ENCODE assay signal across 23 cellular contexts in the genomic region with DNA sequence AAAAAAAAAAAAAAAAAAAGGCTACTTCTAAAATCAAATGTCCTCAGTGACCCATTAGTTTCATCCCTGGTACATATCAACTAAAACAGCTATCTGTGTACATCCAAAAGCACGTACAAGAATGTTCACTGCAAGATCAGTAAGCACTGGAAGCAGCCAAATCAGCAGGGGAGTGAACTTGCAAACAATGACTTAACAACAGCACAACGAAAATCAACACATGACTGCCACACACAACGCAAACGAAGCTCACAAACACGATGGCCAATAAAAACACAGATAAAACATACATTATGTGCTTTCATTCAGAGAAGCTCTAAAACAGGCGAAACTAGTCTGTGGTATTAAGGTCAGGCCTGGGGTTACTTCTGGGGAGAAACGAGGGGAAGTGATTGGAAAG.
DNase-seq lines count a peak whose midpoint lies in the region; ATAC-seq and TF ChIP-seq lines count a peak whose summit lies in the region.
"Had no signal": no experiment of that assay in that cellular context is flagged by ENCODE, and none has a peak within 500 bp of the region (broad histone marks: within the 10 kb centered on the region; RNA-seq: fewer than 3 reads in every experiment).

No MANE protein-coding gene starts in this region.

- CTCF ChIA-PET in CD8-positive, alpha-beta T cell (lab: Charles Lee), result interaction anchor here (1.0 to 5.1 kb wide), 10 partner anchors 9 to 127 kb away, joined by 3 to 30 read pairs (median 4); no protein-coding TSS in a partner anchor
- CTCF ChIA-PET in A673 (lab: Charles Lee), result no interaction called here

- intact Hi-C loops in CD8-positive, alpha-beta T cell (cut with DNase I, micrococcal nuclease), result no loop called here
- intact Hi-C loops in A673 (cut with micrococcal nuclease; ENCODE audit: unreplicated experiment), result loop anchor here (5.0 to 10.0 kb wide), 2 partner anchors 41 to 46 kb away; no protein-coding TSS in a partner anchor

- no TSS peak for BruUV-seq in A673 (replicated peaks; lab: Mats Ljungman, UMichigan)

- no peaks in the 10 kb centered on the region for H3K9me3 Mint-ChIP-seq in T-helper 2 cell treated with Interferon-gamma antibody and Interleukin-4, amounts not matched to agents 5 μg/mL and 100 μg/mL, for 36 hours
- H3K9me3 Mint-ChIP-seq in CD8-positive, alpha-beta T cell, result no peaks in the 10 kb centered on the region
- H3K9me3 Mint-ChIP-seq in activated T-helper 17 cell treated with anti-CD3 and anti-CD28 coated beads, Interleukin-2, amount 50 U/mL, for 72 hours, result no peaks in the 10 kb centered on the region
- H3K9me3 Mint-ChIP-seq in naive B cell, result no peaks in the 10 kb centered on the region
- H3K9me3 Mint-ChIP-seq: dendritic cell treated with granulocyte-macrophage colony-stimulating factor and Interleukin-4, amounts not matched to agents 40 ng/mL and 50 ng/mL, for 4 days had no signal

- TF ChIP-seq CTCF in CD8-positive, alpha-beta T cell (IDR thresholded peaks at IDR 0.05), result no peak
- no peak for TF ChIP-seq CTCF in A673 (conservative IDR thresholded peaks at IDR 0.05; ENCODE audit: low read depth, low read length)

- peak overlapping the region; percentile 51 for H3K27ac Mint-ChIP-seq in T-helper 2 cell treated with Interferon-gamma antibody and Interleukin-4, amounts not matched to agents 5 μg/mL and 100 μg/mL, for 36 hours
- H3K27ac Mint-ChIP-seq in CD8-positive, alpha-beta T cell, result peak overlapping the region; percentile 84
- H3K27ac Mint-ChIP-seq in activated T-helper 17 cell treated with anti-CD3 and anti-CD28 coated beads, Interleukin-2, amount 50 U/mL, for 72 hours, result peak overlapping the region; percentile 66
- peak overlapping the region in 4 of 6 donors; percentile 11 to 94 (median 63) for H3K27ac Mint-ChIP-seq in naive B cell
- H3K27ac Mint-ChIP-seq: dendritic cell treated with granulocyte-macrophage colony-stimulating factor and Interleukin-4, amounts not matched to agents 40 ng/mL and 50 ng/mL, for 4 days had no signal

- no peak for ATAC-seq in CD8-positive, alpha-beta T cell
- ATAC-seq in activated T-helper 17 cell treated with anti-CD3 and anti-CD28 coated beads, Interleukin-2, amount 50 U/mL, for 72 hours (replicated peaks), result no peak
- ATAC-seq in naive B cell (ENCODE audit: low read depth in 2 of 2) (no peak), GM18511 (IDR thresholded peaks at IDR 0.05; ENCODE audit: unreplicated experiment) (no peak), HG02610 (IDR thresholded peaks at IDR 0.05; ENCODE audit: unreplicated experiment) (no peak)
- ATAC-seq: HCT116 had no signal

- H3K27me3 ChIP-seq in CD8-positive, alpha-beta T cell (ENCODE audit: insufficient read depth, low read length), result no peaks in the 10 kb centered on the region
- H3K27me3 ChIP-seq in A673 (replicated peaks; ENCODE audit: insufficient read depth, low read depth, low read length, poor library complexity), result no peaks in the 10 kb centered on the region
- H3K27me3 ChIP-seq: BE2C, Peyer's patch, SJCRH30, upper lobe of left lung had no signal

- H3K4me1 ChIP-seq in CD8-positive, alpha-beta T cell (ENCODE audit: insufficient read depth, low read length), result peaks cover 54% of the 10 kb centered on the region
- peaks cover under 1% of the 10 kb centered on the region for H3K4me1 ChIP-seq in A673 (ENCODE audit: insufficient read depth, low read length, poor library complexity, severe bottlenecking)
- H3K4me1 ChIP-seq: BE2C, Peyer's patch, SJCRH30, upper lobe of left lung had no signal

- no peak for DNase-seq in T-helper 2 cell treated with Interferon-gamma antibody and Interleukin-4, amounts not matched to agents 5 μg/mL and 100 μg/mL, for 36 hours (ENCODE audit: low spot score)
- no peak for DNase-seq in T-helper 2 cell
- no peak for DNase-seq in CD8-positive, alpha-beta T cell
- DNase-seq in naive B cell, result no peak
- DNase-seq in A673 (ENCODE audit: low spot score), result no peak
- DNase-seq: 8988T; activated CD8-positive, alpha-beta memory T cell treated with anti-CD3 and anti-CD28 coated beads, Interleukin-2, amount 50 U/mL, for 48 hours; BE2C; Kasumi-1; NCI-H1092; NCI-H2081; NCI-H510A treated with DMSO at 0.1 percent for 48 hours; nucleus accumbens; Peyer's patch; retina; SJCRH30; stimulated activated CD4-positive, alpha-beta T cell treated with anti-CD3 and anti-CD28 coated beads, Interleukin-4, amount 100 ng/mL, for 1 hour; upper lobe of left lung had no signal

- H3K36me3 ChIP-seq in CD8-positive, alpha-beta T cell (ENCODE audit: insufficient read depth, low read length), result peaks cover 38% of the 10 kb centered on the region
- peaks cover 65% of the 10 kb centered on the region for H3K36me3 ChIP-seq in A673 (ENCODE audit: insufficient read depth, low read length, poor library complexity, severe bottlenecking)

- H3K4me1 Mint-ChIP-seq in T-helper 2 cell treated with Interferon-gamma antibody and Interleukin-4, amounts not matched to agents 5 μg/mL and 100 μg/mL, for 36 hours (ENCODE audit: low read depth), result peaks cover 47% of the 10 kb centered on the region
- peaks cover 84% of the 10 kb centered on the region for H3K4me1 Mint-ChIP-seq in CD8-positive, alpha-beta T cell (ENCODE audit: low read depth)
- H3K4me1 Mint-ChIP-seq in activated T-helper 17 cell treated with anti-CD3 and anti-CD28 coated beads, Interleukin-2, amount 50 U/mL, for 72 hours, result peaks cover 61% of the 10 kb centered on the region
- peaks cover 24 to 36% (median 33%) of the 10 kb centered on the region in 3 donors for H3K4me1 Mint-ChIP-seq in naive B cell

- H3K9me3 ChIP-seq in CD8-positive, alpha-beta T cell (ENCODE audit: low read length), result no peaks in the 10 kb centered on the region
- H3K9me3 ChIP-seq in A673 (ENCODE audit: low read depth, low read length, poor library complexity, severe bottlenecking), result no peaks in the 10 kb centered on the region
- H3K9me3 ChIP-seq: BE2C, Peyer's patch, SJCRH30, upper lobe of left lung had no signal

- POLR2A ChIA-PET in CD8-positive, alpha-beta T cell (lab: Charles Lee), result interaction anchor here (0.8 to 3.1 kb wide), 5 partner anchors 10 to 37 kb away, joined by 3 to 19 read pairs (median 4); no protein-coding TSS in a partner anchor
- POLR2A ChIA-PET in A673 (lab: Charles Lee; ENCODE audit: low non-redundant PET), result no interaction called here

- H3K4me3 Mint-ChIP-seq in T-helper 2 cell treated with Interferon-gamma antibody and Interleukin-4, amounts not matched to agents 5 μg/mL and 100 μg/mL, for 36 hours, result no peak overlapping the region
- H3K4me3 Mint-ChIP-seq in CD8-positive, alpha-beta T cell, result no peak overlapping the region
- H3K4me3 Mint-ChIP-seq in activated T-helper 17 cell treated with anti-CD3 and anti-CD28 coated beads, Interleukin-2, amount 50 U/mL, for 72 hours, result no peak overlapping the region
- H3K4me3 Mint-ChIP-seq in naive B cell, result no peak overlapping the region
- H3K4me3 Mint-ChIP-seq: dendritic cell treated with granulocyte-macrophage colony-stimulating factor and Interleukin-4, amounts not matched to agents 40 ng/mL and 50 ng/mL, for 4 days had no signal

- H3K36me3 Mint-ChIP-seq in T-helper 2 cell treated with Interferon-gamma antibody and Interleukin-4, amounts not matched to agents 5 μg/mL and 100 μg/mL, for 36 hours (ENCODE audit: low read depth), result peaks cover 71% of the 10 kb centered on the region
- H3K36me3 Mint-ChIP-seq in CD8-positive, alpha-beta T cell, result peaks cover 87% of the 10 kb centered on the region
- peaks cover 99% of the 10 kb centered on the region for H3K36me3 Mint-ChIP-seq in activated T-helper 17 cell treated with anti-CD3 and anti-CD28 coated beads, Interleukin-2, amount 50 U/mL, for 72 hours (ENCODE audit: low read depth)
- H3K36me3 Mint-ChIP-seq in naive B cell, result peaks cover 42 to 51% of the 10 kb centered on the region in 2 donors

- H3K27ac ChIP-seq in CD8-positive, alpha-beta T cell (ENCODE audit: low read depth, low read length), result no peak overlapping the region
- H3K27ac ChIP-seq in A673 (ENCODE audit: low read depth, low read length, poor library complexity, severe bottlenecking), result no peak overlapping the region
- H3K27ac ChIP-seq: Peyer's patch, SJCRH30 had no signal

- no peaks in the 10 kb centered on the region for H3K27me3 Mint-ChIP-seq in T-helper 2 cell treated with Interferon-gamma antibody and Interleukin-4, amounts not matched to agents 5 μg/mL and 100 μg/mL, for 36 hours (ENCODE audit: low read depth)
- H3K27me3 Mint-ChIP-seq in CD8-positive, alpha-beta T cell (ENCODE audit: low read depth), result no peaks in the 10 kb centered on the region
- H3K27me3 Mint-ChIP-seq in activated T-helper 17 cell treated with anti-CD3 and anti-CD28 coated beads, Interleukin-2, amount 50 U/mL, for 72 hours, result no peaks in the 10 kb centered on the region
- H3K27me3 Mint-ChIP-seq in naive B cell, result no peaks in the 10 kb centered on the region
- H3K27me3 Mint-ChIP-seq: dendritic cell treated with granulocyte-macrophage colony-stimulating factor and Interleukin-4, amounts not matched to agents 40 ng/mL and 50 ng/mL, for 4 days had no signal

- H3K4me3 ChIP-seq in CD8-positive, alpha-beta T cell (ENCODE audit: low read depth, low read length), result no peak overlapping the region
- H3K4me3 ChIP-seq in A673 (ENCODE audit: low read depth, low read length, poor library complexity, severe bottlenecking), result no peak overlapping the region
- H3K4me3 ChIP-seq: Peyer's patch, SJCRH30, upper lobe of left lung had no signal
